ENCODE assay signal across 1 cellular context in the genomic region with DNA sequence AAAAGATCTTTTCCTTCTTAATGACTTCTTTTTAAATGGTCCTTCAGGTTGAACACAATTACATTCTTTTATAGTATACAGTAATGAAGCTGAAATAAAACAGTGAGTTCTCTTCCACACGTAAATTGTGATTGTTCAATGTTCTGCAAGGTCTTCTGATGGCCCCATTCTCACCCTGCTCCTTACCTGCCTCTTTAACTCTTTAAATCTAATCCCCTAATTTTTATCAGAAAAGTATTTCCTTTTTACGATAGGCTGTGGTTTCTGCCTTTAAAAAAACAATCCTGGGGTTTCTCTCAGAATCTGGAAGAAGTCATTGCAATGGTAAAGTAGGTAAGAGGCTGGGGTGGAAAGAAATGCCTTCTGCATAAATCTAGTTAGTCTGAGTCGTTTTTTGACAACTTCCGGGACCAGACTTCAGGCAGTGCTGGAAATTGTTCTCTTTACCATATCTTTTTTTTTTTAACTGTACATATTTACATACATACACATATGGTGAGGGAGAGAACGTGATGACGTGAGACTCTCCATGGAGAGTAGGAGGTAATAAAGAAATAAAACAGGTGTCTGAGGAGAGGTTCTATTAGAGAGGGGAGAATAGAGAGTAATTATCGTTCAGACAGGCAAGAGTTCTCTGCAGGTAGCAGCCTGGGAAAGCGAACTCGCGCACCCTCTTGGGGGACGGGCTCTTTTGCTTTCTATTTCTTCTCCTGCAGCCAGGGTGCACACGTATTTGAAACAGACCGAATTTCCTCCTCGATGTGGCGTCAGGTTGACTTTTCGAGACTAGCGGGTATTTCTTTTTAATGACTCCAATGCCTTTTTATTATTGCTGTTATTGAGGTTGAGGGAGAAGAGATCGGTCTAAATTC.
TF ChIP-seq lines count a peak whose summit lies in the region.

A gene (plus strand): TSS at position 730 of the 872 bp plus-strand sequence. CDS start 467 bp downstream, outside the sequence.

TF ChIP-seq in HEK293, 187 proteins besides CTCF, POLR2A, EP300 and RAD21 (continued from another document):
- TF ChIP-seq, protein P1, sequence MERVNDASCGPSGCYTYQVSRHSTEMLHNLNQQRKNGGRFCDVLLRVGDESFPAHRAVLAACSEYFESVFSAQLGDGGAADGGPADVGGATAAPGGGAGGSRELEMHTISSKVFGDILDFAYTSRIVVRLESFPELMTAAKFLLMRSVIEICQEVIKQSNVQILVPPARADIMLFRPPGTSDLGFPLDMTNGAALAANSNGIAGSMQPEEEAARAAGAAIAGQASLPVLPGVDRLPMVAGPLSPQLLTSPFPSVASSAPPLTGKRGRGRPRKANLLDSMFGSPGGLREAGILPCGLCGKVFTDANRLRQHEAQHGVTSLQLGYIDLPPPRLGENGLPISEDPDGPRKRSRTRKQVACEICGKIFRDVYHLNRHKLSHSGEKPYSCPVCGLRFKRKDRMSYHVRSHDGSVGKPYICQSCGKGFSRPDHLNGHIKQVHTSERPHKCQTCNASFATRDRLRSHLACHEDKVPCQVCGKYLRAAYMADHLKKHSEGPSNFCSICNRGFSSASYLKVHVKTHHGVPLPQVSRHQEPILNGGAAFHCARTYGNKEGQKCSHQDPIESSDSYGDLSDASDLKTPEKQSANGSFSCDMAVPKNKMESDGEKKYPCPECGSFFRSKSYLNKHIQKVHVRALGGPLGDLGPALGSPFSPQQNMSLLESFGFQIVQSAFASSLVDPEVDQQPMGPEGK (tag by site-specific recombination; IDR thresholded peaks at IDR 0.05) = no peak
- no peak for TF ChIP-seq ZNF16 (tag by site-specific recombination; IDR thresholded peaks at IDR 0.05; ENCODE audit: low read depth)
- TF ChIP-seq ZNF837 (tag by site-specific recombination; IDR thresholded peaks at IDR 0.05) = no peak
- peak; percentile 54; the same call in 1 of the 2 replicates for TF ChIP-seq PRDM1 (tag by site-specific recombination; IDR thresholded peaks at IDR 0.05)
- no peak for TF ChIP-seq ZNF48 (tag by site-specific recombination; IDR thresholded peaks at IDR 0.05)
- TF ChIP-seq ZNF664 (tag by site-specific recombination; IDR thresholded peaks at IDR 0.05) = no peak
- TF ChIP-seq ZNF23 (tag by site-specific recombination; IDR thresholded peaks at IDR 0.05; ENCODE audit: borderline replicate concordance) = no peak
- no peak for TF ChIP-seq ZNF391 (tag by site-specific recombination; IDR thresholded peaks at IDR 0.05; ENCODE audit: borderline replicate concordance, low read depth)
- TF ChIP-seq, protein P2, sequence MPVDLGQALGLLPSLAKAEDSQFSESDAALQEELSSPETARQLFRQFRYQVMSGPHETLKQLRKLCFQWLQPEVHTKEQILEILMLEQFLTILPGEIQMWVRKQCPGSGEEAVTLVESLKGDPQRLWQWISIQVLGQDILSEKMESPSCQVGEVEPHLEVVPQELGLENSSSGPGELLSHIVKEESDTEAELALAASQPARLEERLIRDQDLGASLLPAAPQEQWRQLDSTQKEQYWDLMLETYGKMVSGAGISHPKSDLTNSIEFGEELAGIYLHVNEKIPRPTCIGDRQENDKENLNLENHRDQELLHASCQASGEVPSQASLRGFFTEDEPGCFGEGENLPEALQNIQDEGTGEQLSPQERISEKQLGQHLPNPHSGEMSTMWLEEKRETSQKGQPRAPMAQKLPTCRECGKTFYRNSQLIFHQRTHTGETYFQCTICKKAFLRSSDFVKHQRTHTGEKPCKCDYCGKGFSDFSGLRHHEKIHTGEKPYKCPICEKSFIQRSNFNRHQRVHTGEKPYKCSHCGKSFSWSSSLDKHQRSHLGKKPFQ (tag by site-specific recombination; IDR thresholded peaks at IDR 0.05) = no peak
- 0 out of 2 replicates have a peak, but pooled peaks have one; percentile 24 for TF ChIP-seq SCRT2 (tag by site-specific recombination; IDR thresholded peaks at IDR 0.05)
- TF ChIP-seq ZNF658 (tag by site-specific recombination; IDR thresholded peaks at IDR 0.05) = no peak
- TF ChIP-seq, protein P3, sequence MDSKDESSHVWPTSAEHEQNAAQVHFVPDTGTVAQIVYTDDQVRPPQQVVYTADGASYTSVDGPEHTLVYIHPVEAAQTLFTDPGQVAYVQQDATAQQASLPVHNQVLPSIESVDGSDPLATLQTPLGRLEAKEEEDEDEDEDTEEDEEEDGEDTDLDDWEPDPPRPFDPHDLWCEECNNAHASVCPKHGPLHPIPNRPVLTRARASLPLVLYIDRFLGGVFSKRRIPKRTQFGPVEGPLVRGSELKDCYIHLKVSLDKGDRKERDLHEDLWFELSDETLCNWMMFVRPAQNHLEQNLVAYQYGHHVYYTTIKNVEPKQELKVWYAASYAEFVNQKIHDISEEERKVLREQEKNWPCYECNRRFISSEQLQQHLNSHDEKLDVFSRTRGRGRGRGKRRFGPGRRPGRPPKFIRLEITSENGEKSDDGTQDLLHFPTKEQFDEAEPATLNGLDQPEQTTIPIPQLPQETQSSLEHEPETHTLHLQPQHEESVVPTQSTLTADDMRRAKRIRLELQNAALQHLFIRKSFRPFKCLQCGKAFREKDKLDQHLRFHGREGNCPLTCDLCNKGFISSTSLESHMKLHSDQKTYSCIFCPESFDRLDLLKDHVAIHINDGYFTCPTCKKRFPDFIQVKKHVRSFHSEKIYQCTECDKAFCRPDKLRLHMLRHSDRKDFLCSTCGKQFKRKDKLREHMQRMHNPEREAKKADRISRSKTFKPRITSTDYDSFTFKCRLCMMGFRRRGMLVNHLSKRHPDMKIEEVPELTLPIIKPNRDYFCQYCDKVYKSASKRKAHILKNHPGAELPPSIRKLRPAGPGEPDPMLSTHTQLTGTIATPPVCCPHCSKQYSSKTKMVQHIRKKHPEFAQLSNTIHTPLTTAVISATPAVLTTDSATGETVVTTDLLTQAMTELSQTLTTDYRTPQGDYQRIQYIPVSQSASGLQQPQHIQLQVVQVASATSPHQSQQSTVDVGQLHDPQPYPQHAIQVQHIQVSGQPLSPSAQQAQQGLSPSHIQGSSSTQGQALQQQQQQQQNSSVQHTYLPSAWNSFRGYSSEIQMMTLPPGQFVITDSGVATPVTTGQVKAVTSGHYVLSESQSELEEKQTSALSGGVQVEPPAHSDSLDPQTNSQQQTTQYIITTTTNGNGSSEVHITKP (tag by site-specific recombination; IDR thresholded peaks at IDR 0.05) = peak; percentile 93
- no peak for TF ChIP-seq ZNF626 (tag by site-specific recombination; IDR thresholded peaks at IDR 0.05)
- no peak for TF ChIP-seq ZNF571 (tag by site-specific recombination; IDR thresholded peaks at IDR 0.05)
- TF ChIP-seq, protein P4, sequence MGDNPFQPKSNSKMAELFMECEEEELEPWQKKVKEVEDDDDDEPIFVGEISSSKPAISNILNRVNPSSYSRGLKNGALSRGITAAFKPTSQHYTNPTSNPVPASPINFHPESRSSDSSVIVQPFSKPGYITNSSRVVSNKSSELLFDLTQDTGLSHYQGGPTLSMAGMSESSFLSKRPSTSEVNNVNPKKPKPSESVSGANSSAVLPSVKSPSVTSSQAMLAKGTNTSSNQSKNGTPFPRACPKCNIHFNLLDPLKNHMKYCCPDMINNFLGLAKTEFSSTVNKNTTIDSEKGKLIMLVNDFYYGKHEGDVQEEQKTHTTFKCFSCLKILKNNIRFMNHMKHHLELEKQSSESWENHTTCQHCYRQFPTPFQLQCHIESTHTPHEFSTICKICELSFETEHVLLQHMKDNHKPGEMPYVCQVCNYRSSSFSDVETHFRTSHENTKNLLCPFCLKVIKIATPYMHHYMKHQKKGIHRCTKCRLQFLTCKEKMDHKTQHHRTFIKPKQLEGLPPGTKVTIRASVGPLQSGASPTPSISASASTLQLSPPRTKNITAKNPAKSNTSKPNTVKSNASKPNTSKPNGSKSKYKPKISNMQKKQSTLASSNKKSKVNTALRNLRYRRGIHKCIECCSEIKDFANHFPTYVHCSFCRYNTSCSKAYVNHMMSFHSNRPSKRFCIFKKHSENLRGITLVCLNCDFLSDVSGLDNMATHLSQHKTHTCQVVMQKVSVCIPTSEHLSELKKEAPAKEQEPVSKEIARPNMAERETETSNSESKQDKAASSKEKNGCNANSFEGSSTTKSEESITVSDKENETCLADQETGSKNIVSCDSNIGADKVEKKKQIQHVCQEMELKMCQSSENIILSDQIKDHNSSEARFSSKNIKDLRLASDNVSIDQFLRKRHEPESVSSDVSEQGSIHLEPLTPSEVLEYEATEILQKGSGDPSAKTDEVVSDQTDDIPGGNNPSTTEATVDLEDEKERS (tag by site-specific recombination; IDR thresholded peaks at IDR 0.05) = no peak
- TF ChIP-seq ZNF473 (tag by site-specific recombination; IDR thresholded peaks at IDR 0.05) = no peak
- no peak for TF ChIP-seq IKZF3 (tag by site-specific recombination; IDR thresholded peaks at IDR 0.05)
- TF ChIP-seq RBAK (tag by site-specific recombination; IDR thresholded peaks at IDR 0.05) = no peak
- no peak for TF ChIP-seq ZNF660 (tag by site-specific recombination; IDR thresholded peaks at IDR 0.05)
- TF ChIP-seq, protein P5, sequence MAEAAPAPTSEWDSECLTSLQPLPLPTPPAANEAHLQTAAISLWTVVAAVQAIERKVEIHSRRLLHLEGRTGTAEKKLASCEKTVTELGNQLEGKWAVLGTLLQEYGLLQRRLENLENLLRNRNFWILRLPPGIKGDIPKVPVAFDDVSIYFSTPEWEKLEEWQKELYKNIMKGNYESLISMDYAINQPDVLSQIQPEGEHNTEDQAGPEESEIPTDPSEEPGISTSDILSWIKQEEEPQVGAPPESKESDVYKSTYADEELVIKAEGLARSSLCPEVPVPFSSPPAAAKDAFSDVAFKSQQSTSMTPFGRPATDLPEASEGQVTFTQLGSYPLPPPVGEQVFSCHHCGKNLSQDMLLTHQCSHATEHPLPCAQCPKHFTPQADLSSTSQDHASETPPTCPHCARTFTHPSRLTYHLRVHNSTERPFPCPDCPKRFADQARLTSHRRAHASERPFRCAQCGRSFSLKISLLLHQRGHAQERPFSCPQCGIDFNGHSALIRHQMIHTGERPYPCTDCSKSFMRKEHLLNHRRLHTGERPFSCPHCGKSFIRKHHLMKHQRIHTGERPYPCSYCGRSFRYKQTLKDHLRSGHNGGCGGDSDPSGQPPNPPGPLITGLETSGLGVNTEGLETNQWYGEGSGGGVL (tag by site-specific recombination; IDR thresholded peaks at IDR 0.05) = peak; percentile 66
- no peak for TF ChIP-seq ZNF423 (tag by site-specific recombination; IDR thresholded peaks at IDR 0.05)
